In genomic region chr13:72864142-72865035, GRCh38 we compare ENCODE assay signal across 11 cellular contexts.
DNase-seq lines count a peak whose midpoint lies in the region; ATAC-seq and TF ChIP-seq lines count a peak whose summit lies in the region.
"Had no signal": no experiment of that assay in that cellular context is flagged by ENCODE, and none has a peak within 500 bp of the region (broad histone marks: within the 10 kb centered on the region; RNA-seq: fewer than 3 reads in every experiment).

No MANE protein-coding gene starts in this region.

- peak; percentile 36 for ATAC-seq in activated CD8-positive, alpha-beta memory T cell treated with anti-CD3 and anti-CD28 coated beads, Interleukin-2, amount 10 ng/mL, durations not matched to agents 7 days and 5 days
- ATAC-seq in GM21619 (IDR thresholded peaks at IDR 0.05; ENCODE audit: unreplicated experiment) (peak; percentile 91), HG03521 (IDR thresholded peaks at IDR 0.05; ENCODE audit: unreplicated experiment) (peak; percentile 71)
- ATAC-seq: naive thymus-derived CD8-positive, alpha-beta T cell had no signal

- TF ChIP-seq POLR2A in tibial nerve (IDR thresholded peaks at IDR 0.05) = no peak

- no peak overlapping the region for H3K4me3 Mint-ChIP-seq in activated CD8-positive, alpha-beta memory T cell treated with anti-CD3 and anti-CD28 coated beads, Interleukin-2, amount 10 ng/mL, durations not matched to agents 7 days and 5 days
- no peak overlapping the region for H3K4me3 Mint-ChIP-seq in nephron progenitor cell
- H3K4me3 Mint-ChIP-seq: naive thymus-derived CD8-positive, alpha-beta T cell had no signal

- peaks cover 32% of the 10 kb centered on the region for H3K36me3 Mint-ChIP-seq in activated CD8-positive, alpha-beta memory T cell treated with anti-CD3 and anti-CD28 coated beads, Interleukin-2, amount 10 ng/mL, durations not matched to agents 7 days and 5 days
- peaks cover 60% of the 10 kb centered on the region for H3K36me3 Mint-ChIP-seq in nephron progenitor cell (ENCODE audit: low read depth)

- 70 to 75% methylated on average over 9 of the region's 9 CpGs for WGBS in tibial nerve, 2 donors

- TF ChIP-seq EP300 in tibial nerve (IDR thresholded peaks at IDR 0.05) = no peak

- H3K27ac ChIP-seq in tibial nerve = no peak overlapping the region
- H3K27ac ChIP-seq: BLaER1 treated with 17β-estradiol and CSF1 and Interleukin-3, amounts not matched to agents 10 nM and 100 nM had no signal

- no peaks in the 10 kb centered on the region for H3K4me1 ChIP-seq in tibial nerve
- H3K4me1 ChIP-seq: BLaER1 treated with 17β-estradiol and CSF1 and Interleukin-3, amounts not matched to agents 10 nM and 100 nM had no signal

- no peak for TF ChIP-seq CTCF in nephron progenitor cell (IDR thresholded peaks at IDR 0.05)
- no peak for TF ChIP-seq CTCF in tibial nerve (IDR thresholded peaks at IDR 0.05)

- DNase-seq in activated CD8-positive, alpha-beta memory T cell treated with anti-CD3 and anti-CD28 coated beads, Interleukin-2, amount 10 ng/mL, durations not matched to agents 7 days and 5 days = no peak
- no peak for DNase-seq in activated CD8-positive, alpha-beta memory T cell treated with anti-CD3 and anti-CD28 coated beads, Interleukin-2, amount 50 U/mL, for 4 hours
- DNase-seq in nephron progenitor cell = no peak
- DNase-seq in tibial nerve (ENCODE audit: low spot score in 2 of 2) = no peak
- DNase-seq in glomerular visceral epithelial cell (ENCODE audit: extremely low spot score) = no peak
- no peak for DNase-seq in NCI-H748 (lab: John Stamatoyannopoulos, UW; ENCODE audit: unreplicated experiment)
- DNase-seq: effector memory CD4-positive, alpha-beta T cell; naive thymus-derived CD8-positive, alpha-beta T cell had no signal

- CTCF ChIA-PET in activated CD8-positive, alpha-beta memory T cell treated with anti-CD3 and anti-CD28 coated beads, Interleukin-2, amount 10 ng/mL, durations not matched to agents 7 days and 5 days (lab: Charles Lee) = interaction anchor here (1.2 kb wide), 1 partner anchor 16 kb away, joined by 3 read pairs; no protein-coding TSS in a partner anchor

- H3K9me3 Mint-ChIP-seq in activated CD8-positive, alpha-beta memory T cell treated with anti-CD3 and anti-CD28 coated beads, Interleukin-2, amount 10 ng/mL, durations not matched to agents 7 days and 5 days (ENCODE audit: low read depth) = no peaks in the 10 kb centered on the region
- peaks cover 4% of the 10 kb centered on the region for H3K9me3 Mint-ChIP-seq in nephron progenitor cell

- H3K4me3 ChIP-seq in tibial nerve = no peak overlapping the region
- H3K4me3 ChIP-seq: BLaER1 treated with 17β-estradiol and CSF1 and Interleukin-3, amounts not matched to agents 10 nM and 100 nM had no signal

- no peaks in the 10 kb centered on the region for H3K27me3 ChIP-seq in tibial nerve
- H3K27me3 ChIP-seq: BLaER1 treated with 17β-estradiol and CSF1 and Interleukin-3, amounts not matched to agents 10 nM and 100 nM had no signal

- no peaks in the 10 kb centered on the region for H3K27me3 Mint-ChIP-seq in activated CD8-positive, alpha-beta memory T cell treated with anti-CD3 and anti-CD28 coated beads, Interleukin-2, amount 10 ng/mL, durations not matched to agents 7 days and 5 days
- H3K27me3 Mint-ChIP-seq in nephron progenitor cell (ENCODE audit: low read depth, poor library complexity) = no peaks in the 10 kb centered on the region
- H3K27me3 Mint-ChIP-seq: naive thymus-derived CD8-positive, alpha-beta T cell had no signal

- H3K27ac Mint-ChIP-seq in activated CD8-positive, alpha-beta memory T cell treated with anti-CD3 and anti-CD28 coated beads, Interleukin-2, amount 10 ng/mL, durations not matched to agents 7 days and 5 days = peak overlapping the region; percentile 21
- H3K27ac Mint-ChIP-seq in nephron progenitor cell = peak overlapping the region; percentile 14
- H3K27ac Mint-ChIP-seq: naive thymus-derived CD8-positive, alpha-beta T cell had no signal

- H3K36me3 ChIP-seq in tibial nerve = peaks cover 0 to 29% (median 0%) of the 10 kb centered on the region in 3 donors

- no peaks in the 10 kb centered on the region for H3K9me3 ChIP-seq in tibial nerve

- peaks cover 12% of the 10 kb centered on the region for H3K4me1 Mint-ChIP-seq in activated CD8-positive, alpha-beta memory T cell treated with anti-CD3 and anti-CD28 coated beads, Interleukin-2, amount 10 ng/mL, durations not matched to agents 7 days and 5 days
- H3K4me1 Mint-ChIP-seq in nephron progenitor cell = no peaks in the 10 kb centered on the region

Comparison
In these comparisons a context has a peak if more than half of its experiments do, and no peak if none do; other contexts are left out.
1. ATAC-seq: peak in every context shown above with its lines; median percentile 91 in GM21619; 71 in HG03521; 36 in activated CD8-positive, alpha-beta memory T cell treated with anti-CD3 and anti-CD28 coated beads, Interleukin-2, amount 10 ng/mL, durations not matched to agents 7 days and 5 days.